Comparison of ENCODE assay signal across 1 cellular context in the genomic region with DNA sequence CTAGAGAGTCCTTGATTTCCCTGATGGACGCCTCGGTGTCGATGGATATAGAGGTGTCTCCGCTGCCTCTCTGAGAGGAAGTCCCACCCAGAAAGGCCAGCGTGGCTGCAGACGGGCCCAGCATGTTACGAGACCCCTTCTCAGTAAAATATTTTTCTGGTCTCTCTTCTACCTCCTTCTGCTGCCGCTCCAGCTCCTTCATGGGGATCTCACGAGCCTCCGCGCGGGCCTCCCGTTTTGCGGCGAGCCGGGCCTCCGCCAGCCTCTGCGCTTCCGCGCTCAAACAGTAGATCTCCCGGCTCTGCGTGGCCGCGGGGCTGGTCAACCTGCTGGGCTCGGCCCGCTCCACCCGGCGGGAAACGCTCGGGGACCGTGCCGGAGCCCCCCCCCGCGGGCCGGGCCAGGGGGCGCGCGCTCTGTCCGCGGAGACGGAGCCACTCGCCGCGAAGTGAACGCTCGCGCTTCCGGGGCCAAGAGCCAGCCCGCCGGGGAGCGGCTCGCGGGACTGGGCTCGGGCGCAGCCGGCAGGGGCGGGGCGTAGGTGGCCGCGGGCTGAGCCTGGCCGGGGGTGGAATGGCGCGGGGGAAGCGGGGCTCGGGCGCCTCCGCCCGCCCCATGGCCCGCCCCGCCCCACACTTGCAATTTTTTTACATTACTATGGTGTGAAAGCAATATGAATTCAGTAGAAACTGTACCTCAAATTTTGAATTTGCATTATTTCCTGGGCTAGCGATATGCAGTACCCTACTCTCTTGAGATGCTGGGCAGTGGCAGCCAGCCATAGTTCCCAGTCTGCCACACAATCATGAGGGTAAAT.
A peak's percentile ranks its signal among the peaks of the same experiment; 100 is the strongest.
TF ChIP-seq lines count a peak whose summit lies in the region.

No MANE protein-coding gene starts in this region.

TF ChIP-seq in HepG2, 621 proteins besides CTCF, POLR2A, EP300 and RAD21 (continued from another document and continues in another):
- TF ChIP-seq, protein P1, sequence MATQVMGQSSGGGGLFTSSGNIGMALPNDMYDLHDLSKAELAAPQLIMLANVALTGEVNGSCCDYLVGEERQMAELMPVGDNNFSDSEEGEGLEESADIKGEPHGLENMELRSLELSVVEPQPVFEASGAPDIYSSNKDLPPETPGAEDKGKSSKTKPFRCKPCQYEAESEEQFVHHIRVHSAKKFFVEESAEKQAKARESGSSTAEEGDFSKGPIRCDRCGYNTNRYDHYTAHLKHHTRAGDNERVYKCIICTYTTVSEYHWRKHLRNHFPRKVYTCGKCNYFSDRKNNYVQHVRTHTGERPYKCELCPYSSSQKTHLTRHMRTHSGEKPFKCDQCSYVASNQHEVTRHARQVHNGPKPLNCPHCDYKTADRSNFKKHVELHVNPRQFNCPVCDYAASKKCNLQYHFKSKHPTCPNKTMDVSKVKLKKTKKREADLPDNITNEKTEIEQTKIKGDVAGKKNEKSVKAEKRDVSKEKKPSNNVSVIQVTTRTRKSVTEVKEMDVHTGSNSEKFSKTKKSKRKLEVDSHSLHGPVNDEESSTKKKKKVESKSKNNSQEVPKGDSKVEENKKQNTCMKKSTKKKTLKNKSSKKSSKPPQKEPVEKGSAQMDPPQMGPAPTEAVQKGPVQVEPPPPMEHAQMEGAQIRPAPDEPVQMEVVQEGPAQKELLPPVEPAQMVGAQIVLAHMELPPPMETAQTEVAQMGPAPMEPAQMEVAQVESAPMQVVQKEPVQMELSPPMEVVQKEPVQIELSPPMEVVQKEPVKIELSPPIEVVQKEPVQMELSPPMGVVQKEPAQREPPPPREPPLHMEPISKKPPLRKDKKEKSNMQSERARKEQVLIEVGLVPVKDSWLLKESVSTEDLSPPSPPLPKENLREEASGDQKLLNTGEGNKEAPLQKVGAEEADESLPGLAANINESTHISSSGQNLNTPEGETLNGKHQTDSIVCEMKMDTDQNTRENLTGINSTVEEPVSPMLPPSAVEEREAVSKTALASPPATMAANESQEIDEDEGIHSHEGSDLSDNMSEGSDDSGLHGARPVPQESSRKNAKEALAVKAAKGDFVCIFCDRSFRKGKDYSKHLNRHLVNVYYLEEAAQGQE (IDR thresholded peaks at IDR 0.05; ENCODE audit: borderline replicate concordance in 1 of 2, low read depth in 1 of 2, low read length in 2 of 2), result no peak
- TF ChIP-seq ZFP36L2 (CRISPR knock-in tag; IDR thresholded peaks at IDR 0.05), result no peak
- TF ChIP-seq ZNF761 (CRISPR knock-in tag; conservative IDR thresholded peaks at IDR 0.05), result 0 out of 2 replicates have a peak, but pooled peaks have one; percentile 44
- peak; percentile 88 for TF ChIP-seq ZNF883 (CRISPR knock-in tag; IDR thresholded peaks at IDR 0.05; ENCODE audit: not compliant biosample characterization)
- peak; percentile 56; the same call in 1 of the 2 replicates for TF ChIP-seq POLR2AphosphoS5 (IDR thresholded peaks at IDR 0.05; ENCODE audit: low read depth, low read length)
- TF ChIP-seq REL (CRISPR knock-in tag; conservative IDR thresholded peaks at IDR 0.05), result no peak
- TF ChIP-seq NBN (conservative IDR thresholded peaks at IDR 0.05), result no peak
- peak; percentile 65 for TF ChIP-seq HNRNPLL (IDR thresholded peaks at IDR 0.05; ENCODE audit: low read depth, low read length, poor library complexity, severe bottlenecking)
- TF ChIP-seq, protein P2, sequence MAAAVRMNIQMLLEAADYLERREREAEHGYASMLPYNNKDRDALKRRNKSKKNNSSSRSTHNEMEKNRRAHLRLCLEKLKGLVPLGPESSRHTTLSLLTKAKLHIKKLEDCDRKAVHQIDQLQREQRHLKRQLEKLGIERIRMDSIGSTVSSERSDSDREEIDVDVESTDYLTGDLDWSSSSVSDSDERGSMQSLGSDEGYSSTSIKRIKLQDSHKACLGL (CRISPR knock-in tag; IDR thresholded peaks at IDR 0.05), result peak; percentile 61
- peak; percentile 49 for TF ChIP-seq AGO2 (optimal IDR thresholded peaks at IDR 0.05; ENCODE audit: low read depth, low read length)
- peak; percentile 44; the same call in 1 of the 2 replicates for TF ChIP-seq GFI1 (CRISPR knock-in tag; IDR thresholded peaks at IDR 0.05; ENCODE audit: borderline replicate concordance)
- TF ChIP-seq ERF (CRISPR knock-in tag; IDR thresholded peaks at IDR 0.05), result 0 out of 2 replicates have a peak, but pooled peaks have one; percentile 57
- 0 out of 2 replicates have a peak, but pooled peaks have one; percentile 26 for TF ChIP-seq ZNF253 (CRISPR knock-in tag; IDR thresholded peaks at IDR 0.05; ENCODE audit: borderline replicate concordance)
- TF ChIP-seq ZSCAN12 (CRISPR knock-in tag; IDR thresholded peaks at IDR 0.05), result no peak
- TF ChIP-seq, protein P3, sequence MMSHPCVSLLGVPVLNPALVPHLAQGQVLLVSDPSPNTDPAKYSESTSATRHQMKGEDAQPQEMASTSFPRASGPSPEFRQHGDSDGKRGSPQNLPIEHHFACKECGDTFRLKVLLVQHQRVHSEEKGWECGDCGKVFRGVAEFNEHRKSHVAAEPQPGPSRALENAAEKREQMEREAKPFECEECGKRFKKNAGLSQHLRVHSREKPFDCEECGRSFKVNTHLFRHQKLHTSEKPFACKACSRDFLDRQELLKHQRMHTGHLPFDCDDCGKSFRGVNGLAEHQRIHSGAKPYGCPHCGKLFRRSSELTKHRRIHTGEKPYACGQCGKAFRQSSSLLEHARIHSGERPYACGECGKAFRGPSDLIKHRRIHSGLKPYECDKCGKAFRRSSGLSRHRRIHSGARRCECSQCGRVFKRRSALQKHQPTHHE (CRISPR knock-in tag; IDR thresholded peaks at IDR 0.05; ENCODE audit: borderline replicate concordance), result peak; percentile 50; the same call in 1 of the 2 replicates
- no peak for TF ChIP-seq KLF9 (CRISPR knock-in tag; IDR thresholded peaks at IDR 0.05; ENCODE audit: low read depth)
- no peak for TF ChIP-seq SOX5 (CRISPR knock-in tag; IDR thresholded peaks at IDR 0.05; ENCODE audit: borderline replicate concordance)
- TF ChIP-seq ZNF781 (CRISPR knock-in tag; IDR thresholded peaks at IDR 0.05; ENCODE audit: borderline replicate concordance, not compliant biosample characterization), result no peak
- no peak for TF ChIP-seq NFE2L1 (CRISPR knock-in tag; IDR thresholded peaks at IDR 0.05; ENCODE audit: borderline replicate concordance)
- TF ChIP-seq, protein P4, sequence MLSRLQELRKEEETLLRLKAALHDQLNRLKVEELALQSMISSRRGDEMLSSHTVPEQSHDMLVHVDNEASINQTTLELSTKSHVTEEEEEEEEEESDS (CRISPR knock-in tag; IDR thresholded peaks at IDR 0.05; ENCODE audit: borderline replicate concordance), result no peak
- TF ChIP-seq, protein P5, sequence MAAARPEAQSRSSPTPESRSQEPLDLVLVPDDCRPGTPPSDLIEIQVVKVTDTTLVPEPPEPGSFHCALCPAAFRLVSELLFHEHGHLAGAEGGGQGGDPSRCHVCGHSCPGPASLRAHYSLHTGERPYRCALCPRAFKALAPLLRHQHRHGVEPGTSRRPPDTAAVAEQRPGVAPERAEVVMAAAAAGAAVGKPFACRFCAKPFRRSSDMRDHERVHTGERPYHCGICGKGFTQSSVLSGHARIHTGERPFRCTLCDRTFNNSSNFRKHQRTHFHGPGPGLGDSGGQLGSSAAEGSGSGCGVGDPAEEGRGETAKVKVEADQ (CRISPR knock-in tag; IDR thresholded peaks at IDR 0.05; ENCODE audit: borderline replicate concordance), result peak; percentile 29; the same call in 1 of the 2 replicates
- TF ChIP-seq TARDBP (CRISPR knock-in tag; IDR thresholded peaks at IDR 0.05), result peak; percentile 20; the same call in 1 of the 2 replicates
- peak; percentile 48; the same call in 1 of the 2 replicates for TF ChIP-seq ZNF605 (CRISPR knock-in tag; IDR thresholded peaks at IDR 0.05)
- TF ChIP-seq SP1 (IDR thresholded peaks at IDR 0.05), result no peak
- peak; percentile 38; the same call in 1 of the 2 replicates for TF ChIP-seq SP1 (CRISPR knock-in tag; IDR thresholded peaks at IDR 0.05)
- TF ChIP-seq ZNF121 (CRISPR knock-in tag; IDR thresholded peaks at IDR 0.05), result peak; percentile 33; the same call in 1 of the 2 replicates
- peak; percentile 76 for TF ChIP-seq HOXA3 (CRISPR knock-in tag; IDR thresholded peaks at IDR 0.05)
- TF ChIP-seq ZNF251 (CRISPR knock-in tag; IDR thresholded peaks at IDR 0.05), result no peak
- peak; percentile 81 for TF ChIP-seq ZFX (CRISPR knock-in tag; IDR thresholded peaks at IDR 0.05; ENCODE audit: low read depth)
- TF ChIP-seq ZNF552 (CRISPR knock-in tag; IDR thresholded peaks at IDR 0.05; ENCODE audit: borderline replicate concordance), result 0 out of 2 replicates have a peak, but pooled peaks have one; percentile 26
- TF ChIP-seq, protein P6, sequence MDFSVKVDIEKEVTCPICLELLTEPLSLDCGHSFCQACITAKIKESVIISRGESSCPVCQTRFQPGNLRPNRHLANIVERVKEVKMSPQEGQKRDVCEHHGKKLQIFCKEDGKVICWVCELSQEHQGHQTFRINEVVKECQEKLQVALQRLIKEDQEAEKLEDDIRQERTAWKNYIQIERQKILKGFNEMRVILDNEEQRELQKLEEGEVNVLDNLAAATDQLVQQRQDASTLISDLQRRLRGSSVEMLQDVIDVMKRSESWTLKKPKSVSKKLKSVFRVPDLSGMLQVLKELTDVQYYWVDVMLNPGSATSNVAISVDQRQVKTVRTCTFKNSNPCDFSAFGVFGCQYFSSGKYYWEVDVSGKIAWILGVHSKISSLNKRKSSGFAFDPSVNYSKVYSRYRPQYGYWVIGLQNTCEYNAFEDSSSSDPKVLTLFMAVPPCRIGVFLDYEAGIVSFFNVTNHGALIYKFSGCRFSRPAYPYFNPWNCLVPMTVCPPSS (IDR thresholded peaks at IDR 0.05), result no peak
- peak; percentile 65 for TF ChIP-seq YEATS4 (CRISPR knock-in tag; IDR thresholded peaks at IDR 0.05; ENCODE audit: borderline replicate concordance)
- no peak for TF ChIP-seq NR2F2 (IDR thresholded peaks at IDR 0.05; ENCODE audit: borderline replicate concordance, low read depth)
- peak; percentile 71; the same call in 1 of the 2 replicates for TF ChIP-seq ZNF468 (CRISPR knock-in tag; IDR thresholded peaks at IDR 0.05)
- peak; percentile 61 for TF ChIP-seq KMT2B (CRISPR knock-in tag; IDR thresholded peaks at IDR 0.05)
- TF ChIP-seq ZNF891 (CRISPR knock-in tag; IDR thresholded peaks at IDR 0.05), result 0 out of 2 replicates have a peak, but pooled peaks have one; percentile 45
- 0 out of 2 replicates have a peak, but pooled peaks have one; percentile 60 for TF ChIP-seq ZNF136 (CRISPR knock-in tag; IDR thresholded peaks at IDR 0.05; ENCODE audit: low read depth)
- TF ChIP-seq, protein P7, sequence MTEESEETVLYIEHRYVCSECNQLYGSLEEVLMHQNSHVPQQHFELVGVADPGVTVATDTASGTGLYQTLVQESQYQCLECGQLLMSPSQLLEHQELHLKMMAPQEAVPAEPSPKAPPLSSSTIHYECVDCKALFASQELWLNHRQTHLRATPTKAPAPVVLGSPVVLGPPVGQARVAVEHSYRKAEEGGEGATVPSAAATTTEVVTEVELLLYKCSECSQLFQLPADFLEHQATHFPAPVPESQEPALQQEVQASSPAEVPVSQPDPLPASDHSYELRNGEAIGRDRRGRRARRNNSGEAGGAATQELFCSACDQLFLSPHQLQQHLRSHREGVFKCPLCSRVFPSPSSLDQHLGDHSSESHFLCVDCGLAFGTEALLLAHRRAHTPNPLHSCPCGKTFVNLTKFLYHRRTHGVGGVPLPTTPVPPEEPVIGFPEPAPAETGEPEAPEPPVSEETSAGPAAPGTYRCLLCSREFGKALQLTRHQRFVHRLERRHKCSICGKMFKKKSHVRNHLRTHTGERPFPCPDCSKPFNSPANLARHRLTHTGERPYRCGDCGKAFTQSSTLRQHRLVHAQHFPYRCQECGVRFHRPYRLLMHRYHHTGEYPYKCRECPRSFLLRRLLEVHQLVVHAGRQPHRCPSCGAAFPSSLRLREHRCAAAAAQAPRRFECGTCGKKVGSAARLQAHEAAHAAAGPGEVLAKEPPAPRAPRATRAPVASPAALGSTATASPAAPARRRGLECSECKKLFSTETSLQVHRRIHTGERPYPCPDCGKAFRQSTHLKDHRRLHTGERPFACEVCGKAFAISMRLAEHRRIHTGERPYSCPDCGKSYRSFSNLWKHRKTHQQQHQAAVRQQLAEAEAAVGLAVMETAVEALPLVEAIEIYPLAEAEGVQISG (CRISPR knock-in tag; IDR thresholded peaks at IDR 0.05), result peak; percentile 71
- TF ChIP-seq, protein P8, sequence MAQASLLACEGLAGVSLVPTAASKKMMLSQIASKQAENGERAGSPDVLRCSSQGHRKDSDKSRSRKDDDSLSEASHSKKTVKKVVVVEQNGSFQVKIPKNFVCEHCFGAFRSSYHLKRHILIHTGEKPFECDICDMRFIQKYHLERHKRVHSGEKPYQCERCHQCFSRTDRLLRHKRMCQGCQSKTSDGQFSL (CRISPR knock-in tag; IDR thresholded peaks at IDR 0.05), result peak; percentile 89
- no peak for TF ChIP-seq ZNF737 (CRISPR knock-in tag; IDR thresholded peaks at IDR 0.05; ENCODE audit: borderline replicate concordance)
- TF ChIP-seq, protein P9, sequence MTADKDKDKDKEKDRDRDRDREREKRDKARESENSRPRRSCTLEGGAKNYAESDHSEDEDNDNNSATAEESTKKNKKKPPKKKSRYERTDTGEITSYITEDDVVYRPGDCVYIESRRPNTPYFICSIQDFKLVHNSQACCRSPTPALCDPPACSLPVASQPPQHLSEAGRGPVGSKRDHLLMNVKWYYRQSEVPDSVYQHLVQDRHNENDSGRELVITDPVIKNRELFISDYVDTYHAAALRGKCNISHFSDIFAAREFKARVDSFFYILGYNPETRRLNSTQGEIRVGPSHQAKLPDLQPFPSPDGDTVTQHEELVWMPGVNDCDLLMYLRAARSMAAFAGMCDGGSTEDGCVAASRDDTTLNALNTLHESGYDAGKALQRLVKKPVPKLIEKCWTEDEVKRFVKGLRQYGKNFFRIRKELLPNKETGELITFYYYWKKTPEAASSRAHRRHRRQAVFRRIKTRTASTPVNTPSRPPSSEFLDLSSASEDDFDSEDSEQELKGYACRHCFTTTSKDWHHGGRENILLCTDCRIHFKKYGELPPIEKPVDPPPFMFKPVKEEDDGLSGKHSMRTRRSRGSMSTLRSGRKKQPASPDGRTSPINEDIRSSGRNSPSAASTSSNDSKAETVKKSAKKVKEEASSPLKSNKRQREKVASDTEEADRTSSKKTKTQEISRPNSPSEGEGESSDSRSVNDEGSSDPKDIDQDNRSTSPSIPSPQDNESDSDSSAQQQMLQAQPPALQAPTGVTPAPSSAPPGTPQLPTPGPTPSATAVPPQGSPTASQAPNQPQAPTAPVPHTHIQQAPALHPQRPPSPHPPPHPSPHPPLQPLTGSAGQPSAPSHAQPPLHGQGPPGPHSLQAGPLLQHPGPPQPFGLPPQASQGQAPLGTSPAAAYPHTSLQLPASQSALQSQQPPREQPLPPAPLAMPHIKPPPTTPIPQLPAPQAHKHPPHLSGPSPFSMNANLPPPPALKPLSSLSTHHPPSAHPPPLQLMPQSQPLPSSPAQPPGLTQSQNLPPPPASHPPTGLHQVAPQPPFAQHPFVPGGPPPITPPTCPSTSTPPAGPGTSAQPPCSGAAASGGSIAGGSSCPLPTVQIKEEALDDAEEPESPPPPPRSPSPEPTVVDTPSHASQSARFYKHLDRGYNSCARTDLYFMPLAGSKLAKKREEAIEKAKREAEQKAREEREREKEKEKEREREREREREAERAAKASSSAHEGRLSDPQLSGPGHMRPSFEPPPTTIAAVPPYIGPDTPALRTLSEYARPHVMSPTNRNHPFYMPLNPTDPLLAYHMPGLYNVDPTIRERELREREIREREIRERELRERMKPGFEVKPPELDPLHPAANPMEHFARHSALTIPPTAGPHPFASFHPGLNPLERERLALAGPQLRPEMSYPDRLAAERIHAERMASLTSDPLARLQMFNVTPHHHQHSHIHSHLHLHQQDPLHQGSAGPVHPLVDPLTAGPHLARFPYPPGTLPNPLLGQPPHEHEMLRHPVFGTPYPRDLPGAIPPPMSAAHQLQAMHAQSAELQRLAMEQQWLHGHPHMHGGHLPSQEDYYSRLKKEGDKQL (CRISPR knock-in tag; IDR thresholded peaks at IDR 0.05; ENCODE audit: low read depth), result 0 out of 2 replicates have a peak, but pooled peaks have one; percentile 21
- TF ChIP-seq ZNF672 (CRISPR knock-in tag; IDR thresholded peaks at IDR 0.05), result no peak
- no peak for TF ChIP-seq TBP (CRISPR knock-in tag; IDR thresholded peaks at IDR 0.05)
- no peak for TF ChIP-seq ZNF569 (CRISPR knock-in tag; IDR thresholded peaks at IDR 0.05; ENCODE audit: borderline replicate concordance)
- peak; percentile 44; the same call in 1 of the 2 replicates for TF ChIP-seq SMAD1 (CRISPR knock-in tag; IDR thresholded peaks at IDR 0.05; ENCODE audit: borderline replicate concordance, low read depth)
